Comparison of ENCODE assay signal across 16 cellular contexts in the genomic region with DNA sequence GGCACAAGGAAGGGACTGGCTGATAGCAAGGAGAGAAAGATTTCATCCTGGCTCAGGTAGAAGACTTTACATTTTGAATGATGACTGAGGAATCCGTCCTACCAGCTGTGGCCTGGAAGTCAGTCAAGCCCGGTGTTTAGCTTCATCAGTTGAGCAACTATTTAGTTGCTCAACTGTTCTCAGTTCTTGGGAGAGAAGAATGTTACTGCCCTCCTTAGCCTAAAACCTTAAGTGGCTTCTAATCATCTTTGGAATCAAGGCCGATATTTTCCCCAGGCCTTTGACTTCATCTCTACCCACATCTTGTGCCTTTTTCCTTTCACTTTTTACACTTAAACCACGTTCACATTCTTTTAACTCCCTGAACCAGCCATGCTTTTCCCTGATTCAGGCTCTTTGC. TPM values are rescaled to one million over a fixed set of nuclear protein-coding genes. Genes with fewer than 3 reads are reported as not detected.
DNase-seq lines count a peak whose midpoint lies in the region; ATAC-seq, FAIRE-seq and TF ChIP-seq lines count a peak whose summit lies in the region.
"Had no signal": no experiment of that assay in that cellular context is flagged by ENCODE, and none has a peak within 500 bp of the region (broad histone marks: within the 10 kb centered on the region; RNA-seq: fewer than 3 reads in every experiment).

No MANE protein-coding gene starts in this region.

- FAIRE-seq in GM12891 (lab: Jason Lieb, UNC), result no peak
- FAIRE-seq: GM18507 had no signal

- peaks cover 0 to 12% (median 7%) of the 10 kb centered on the region in 10 experiments; a peak in 9 of 20 replicates for H3K4me1 ChIP-seq in BLaER1 treated with 17β-estradiol and CSF1 and Interleukin-3, amounts not matched to agents 10 nM and 100 nM
- no peaks in the 10 kb centered on the region for H3K4me1 ChIP-seq in lower lobe of right lung
- H3K4me1 ChIP-seq: right atrium auricular region had no signal

- no peak overlapping the region for H3K4me3 ChIP-seq in BLaER1 treated with 17β-estradiol and CSF1 and Interleukin-3, amounts not matched to agents 10 nM and 100 nM
- no peak overlapping the region for H3K4me3 ChIP-seq in lower lobe of right lung
- H3K4me3 ChIP-seq: right atrium auricular region had no signal

- no peak for TF ChIP-seq CTCF in lower lobe of right lung (IDR thresholded peaks at IDR 0.05)

- no peaks in the 10 kb centered on the region for H4K20me1 ChIP-seq in BLaER1 treated with 17β-estradiol and CSF1 and Interleukin-3, amounts not matched to agents 10 nM and 100 nM

- peak; percentile 56 for DNase-seq in M059J (ENCODE audit: low read depth)
- DNase-seq in astrocyte of the hippocampus (ENCODE audit: low read depth, low spot score), result peak; percentile 42
- DNase-seq in lower lobe of right lung, result no peak
- no peak for DNase-seq in GM12891 (ENCODE audit: insufficient read length, low spot score)
- DNase-seq in T1000 (lab: John Stamatoyannopoulos, UW), result no peak
- DNase-seq in NCI-H2227 treated with DMSO at 0.1 percent for 48 hours (lab: John Stamatoyannopoulos, UW), result no peak
- no peak for DNase-seq in NCI-H1436 treated with DMSO at 0.1 percent for 48 hours (lab: John Stamatoyannopoulos, UW)
- DNase-seq: naive thymus-derived CD8-positive, alpha-beta T cell; NCI-H1436; NCI-H69; SK-N-SH; stimulated activated naive CD8-positive, alpha-beta T cell treated with anti-CD3 and anti-CD28 coated beads, Interleukin-15, Interleukin-2, amounts not matched to agents 100 U/mL and 50 U/mL, for 24 hours; WERI-Rb-1 had no signal

- H3K9ac ChIP-seq in BLaER1 treated with 17β-estradiol and CSF1 and Interleukin-3, amounts not matched to agents 10 nM and 100 nM, result 0 out of 22 replicates have a peak overlapping the region, but pooled peaks of 1 of the 11 experiments have one; percentile 5
- H3K9ac ChIP-seq: SK-N-SH had no signal

- peak overlapping the region in 8 of 11 experiments; percentile 9 to 48 (median 22); a peak in 8 of 22 replicates for H3K4me2 ChIP-seq in BLaER1 treated with 17β-estradiol and CSF1 and Interleukin-3, amounts not matched to agents 10 nM and 100 nM
- H3K4me2 ChIP-seq: SK-N-SH had no signal

- peaks cover 40 to 51% (median 44%) of the 10 kb centered on the region in 11 experiments for H3K9me3 ChIP-seq in BLaER1 treated with 17β-estradiol and CSF1 and Interleukin-3, amounts not matched to agents 10 nM and 100 nM (replicated peaks in 1 of 11)
- peaks cover 4% of the 10 kb centered on the region for H3K9me3 ChIP-seq in lower lobe of right lung
- H3K9me3 ChIP-seq: right atrium auricular region had no signal

- H3K36me3 ChIP-seq in BLaER1 treated with 17β-estradiol and CSF1 and Interleukin-3, amounts not matched to agents 10 nM and 100 nM, result no peaks in the 10 kb centered on the region
- no peaks in the 10 kb centered on the region for H3K36me3 ChIP-seq in lower lobe of right lung
- H3K36me3 ChIP-seq: right atrium auricular region, WERI-Rb-1 had no signal

- TF ChIP-seq POLR2A in GM12891 (IDR thresholded peaks at IDR 0.05; ENCODE audit: low read depth, low read length), result no peak

- intact Hi-C loops in lower lobe of right lung (cut with DNase I), result no loop called here

- no peak overlapping the region for H3K27ac ChIP-seq in BLaER1 treated with 17β-estradiol and CSF1 and Interleukin-3, amounts not matched to agents 10 nM and 100 nM
- H3K27ac ChIP-seq in lower lobe of right lung, result no peak overlapping the region
- H3K27ac ChIP-seq: right atrium auricular region, WERI-Rb-1 had no signal

- no peaks in the 10 kb centered on the region for H3K27me3 ChIP-seq in BLaER1 treated with 17β-estradiol and CSF1 and Interleukin-3, amounts not matched to agents 10 nM and 100 nM
- no peaks in the 10 kb centered on the region for H3K27me3 ChIP-seq in lower lobe of right lung (ENCODE audit: low read depth)
- H3K27me3 ChIP-seq: right atrium auricular region had no signal

- peak; percentile 39 to 70 for ATAC-seq in lower lobe of right lung
- ATAC-seq: naive thymus-derived CD8-positive, alpha-beta T cell; stimulated activated naive CD8-positive, alpha-beta T cell treated with anti-CD3 and anti-CD28 coated beads, Interleukin-15, Interleukin-2, amounts not matched to agents 100 U/mL and 50 U/mL, for 24 hours had no signal

TF ChIP-seq in GM12891, 5 proteins besides CTCF, POLR2A, EP300 and RAD21:
- TF ChIP-seq TAF1 (IDR thresholded peaks at IDR 0.05; ENCODE audit: low read depth, low read length) (no peak), POLR2AphosphoS5 (IDR thresholded peaks at IDR 0.05; ENCODE audit: low read depth, low read length) (no peak), SPI1 (IDR thresholded peaks at IDR 0.05; ENCODE audit: low read depth, low read length) (no peak), POU2F2 (IDR thresholded peaks at IDR 0.05; ENCODE audit: low read depth, low read length) (no peak), PAX5 (IDR thresholded peaks at IDR 0.05; ENCODE audit: insufficient read depth, low read length, severe bottlenecking) (no peak)

RNA-seq across cellular contexts. Expression of a gene that starts 17.3 kb away (rescaled TPM):
- total RNA-seq in M059J (2014; rRNA removed; shearing (Covaris generic)), result 7.9 and 15.7 TPM in 2 replicates
- 96.5 TPM for total RNA-seq in lower lobe of right lung
- polyA plus RNA-seq in GM12891 (2012; ENCODE audit: low read depth, missing spikeins), result 22.9 TPM

Comparison
In these comparisons a context has a peak if more than half of its experiments do, and no peak if none do; other contexts are left out.
1. DNase-seq: peak in M059J (single experiment) and astrocyte of the hippocampus (single experiment); none in lower lobe of right lung (single experiment), GM12891 (single experiment), T1000 (single experiment), NCI-H2227 treated with DMSO at 0.1 percent for 48 hours (single experiment) and NCI-H1436 treated with DMSO at 0.1 percent for 48 hours (single experiment).